ENCODE assay signal across 1 cellular context in the genomic region with DNA sequence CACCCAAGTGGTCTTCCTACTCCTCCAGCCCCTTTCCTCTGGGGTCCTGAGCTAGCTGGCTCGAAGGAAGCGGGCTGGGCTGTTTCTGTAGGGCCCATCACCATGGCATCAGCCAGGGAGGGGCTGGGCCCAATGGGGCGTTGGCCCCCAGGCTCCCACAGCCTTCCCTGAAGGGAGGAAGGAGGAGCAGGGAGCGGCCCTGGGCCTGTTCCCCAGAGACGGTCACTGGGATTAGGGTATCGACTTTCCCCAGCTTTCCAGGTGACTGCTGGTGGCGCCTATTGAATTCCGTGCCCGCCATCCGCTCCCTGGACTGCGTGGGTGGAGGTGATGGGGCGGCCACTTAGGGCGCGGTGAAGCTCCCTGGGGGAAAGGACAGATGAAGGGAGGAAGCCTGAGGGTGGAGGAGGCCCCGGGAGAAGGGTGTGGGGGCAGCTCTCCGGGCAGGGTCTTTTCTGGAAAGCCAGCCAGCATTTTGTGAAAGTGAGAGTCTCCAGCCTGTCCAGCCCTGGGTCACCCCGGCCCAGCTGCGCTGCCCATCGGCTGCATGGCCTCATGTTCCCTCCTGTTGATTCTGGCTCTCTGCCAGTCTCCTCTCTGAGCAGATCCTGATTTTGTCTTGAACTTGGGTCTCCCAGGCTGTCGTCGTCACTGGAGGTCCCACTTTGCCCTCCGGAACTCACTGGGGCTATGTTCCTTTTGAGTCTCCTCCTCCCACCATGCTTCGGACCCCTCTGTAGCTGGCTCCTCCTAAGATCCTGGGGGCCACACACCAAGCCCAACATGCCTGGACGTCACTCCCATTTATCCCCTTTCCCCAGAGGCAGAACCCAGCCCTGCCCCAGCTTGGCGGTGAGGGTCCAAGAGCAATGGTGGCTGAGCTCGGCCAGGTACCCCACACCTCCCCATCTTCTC.
A peak's percentile ranks its signal among the peaks of the same experiment; 100 is the strongest.
TF ChIP-seq lines count a peak whose summit lies in the region.

No MANE protein-coding gene starts in this region.

TF ChIP-seq in Ishikawa, 13 proteins besides CTCF, POLR2A, EP300 and RAD21 (continued from another document):
- TF ChIP-seq, protein P1, sequence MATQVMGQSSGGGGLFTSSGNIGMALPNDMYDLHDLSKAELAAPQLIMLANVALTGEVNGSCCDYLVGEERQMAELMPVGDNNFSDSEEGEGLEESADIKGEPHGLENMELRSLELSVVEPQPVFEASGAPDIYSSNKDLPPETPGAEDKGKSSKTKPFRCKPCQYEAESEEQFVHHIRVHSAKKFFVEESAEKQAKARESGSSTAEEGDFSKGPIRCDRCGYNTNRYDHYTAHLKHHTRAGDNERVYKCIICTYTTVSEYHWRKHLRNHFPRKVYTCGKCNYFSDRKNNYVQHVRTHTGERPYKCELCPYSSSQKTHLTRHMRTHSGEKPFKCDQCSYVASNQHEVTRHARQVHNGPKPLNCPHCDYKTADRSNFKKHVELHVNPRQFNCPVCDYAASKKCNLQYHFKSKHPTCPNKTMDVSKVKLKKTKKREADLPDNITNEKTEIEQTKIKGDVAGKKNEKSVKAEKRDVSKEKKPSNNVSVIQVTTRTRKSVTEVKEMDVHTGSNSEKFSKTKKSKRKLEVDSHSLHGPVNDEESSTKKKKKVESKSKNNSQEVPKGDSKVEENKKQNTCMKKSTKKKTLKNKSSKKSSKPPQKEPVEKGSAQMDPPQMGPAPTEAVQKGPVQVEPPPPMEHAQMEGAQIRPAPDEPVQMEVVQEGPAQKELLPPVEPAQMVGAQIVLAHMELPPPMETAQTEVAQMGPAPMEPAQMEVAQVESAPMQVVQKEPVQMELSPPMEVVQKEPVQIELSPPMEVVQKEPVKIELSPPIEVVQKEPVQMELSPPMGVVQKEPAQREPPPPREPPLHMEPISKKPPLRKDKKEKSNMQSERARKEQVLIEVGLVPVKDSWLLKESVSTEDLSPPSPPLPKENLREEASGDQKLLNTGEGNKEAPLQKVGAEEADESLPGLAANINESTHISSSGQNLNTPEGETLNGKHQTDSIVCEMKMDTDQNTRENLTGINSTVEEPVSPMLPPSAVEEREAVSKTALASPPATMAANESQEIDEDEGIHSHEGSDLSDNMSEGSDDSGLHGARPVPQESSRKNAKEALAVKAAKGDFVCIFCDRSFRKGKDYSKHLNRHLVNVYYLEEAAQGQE (IDR thresholded peaks at IDR 0.05; ENCODE audit: low read depth), result no peak
- TF ChIP-seq YY1 (IDR thresholded peaks at IDR 0.05; ENCODE audit: low read depth) (0 out of 2 replicates have a peak, but pooled peaks have one; percentile 32), EGR1 (IDR thresholded peaks at IDR 0.05) (peak; percentile 100), ZBTB7A (IDR thresholded peaks at IDR 0.05; ENCODE audit: low read depth) (peak; percentile 17; the same call in 1 of the 2 replicates), TAF1 (IDR thresholded peaks at IDR 0.05; ENCODE audit: low read depth) (no peak), TCF12 (IDR thresholded peaks at IDR 0.05; ENCODE audit: low read depth) (peak; percentile 70; the same call in 1 of the 2 replicates)
